Comparison of ENCODE assay signal across 1 cellular context in the genomic region with DNA sequence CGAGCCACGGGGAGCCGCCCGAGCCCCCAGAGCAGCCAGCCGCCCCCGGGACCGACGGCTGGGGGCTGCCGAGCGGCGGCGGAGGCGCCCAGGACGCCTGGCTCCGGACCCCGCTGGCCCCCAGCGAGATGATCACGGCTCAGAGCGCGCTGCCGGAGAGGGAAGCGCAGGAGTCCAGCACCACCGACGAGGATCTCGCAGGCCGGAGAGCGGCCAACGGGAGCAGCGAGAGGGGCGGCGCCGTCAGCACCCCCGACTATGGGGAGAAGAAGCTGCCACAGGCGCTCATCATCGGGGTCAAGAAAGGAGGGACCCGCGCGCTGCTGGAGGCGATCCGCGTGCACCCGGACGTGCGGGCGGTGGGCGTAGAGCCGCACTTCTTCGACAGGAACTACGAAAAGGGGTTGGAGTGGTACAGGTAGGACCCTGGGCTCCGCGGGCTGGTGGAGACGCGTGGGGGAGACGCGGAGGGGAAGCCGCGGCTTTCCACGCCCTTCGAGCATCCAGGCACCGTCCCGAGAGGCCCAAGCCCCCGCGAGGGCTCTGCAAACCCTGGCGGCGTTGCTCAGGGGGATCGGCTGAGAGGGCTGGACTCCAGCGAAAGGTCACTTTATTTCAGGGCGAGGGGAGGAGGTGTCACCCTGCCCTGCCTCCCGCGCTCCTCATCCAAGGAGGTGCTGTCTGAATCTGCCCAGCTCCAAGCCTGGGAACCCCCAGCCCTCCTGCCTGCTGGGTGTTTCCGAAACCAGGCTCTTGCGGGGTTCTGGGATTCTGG.
TF ChIP-seq lines count a peak whose summit lies in the region.

No MANE protein-coding gene starts in this region.

TF ChIP-seq in GM23338, 12 proteins besides CTCF, POLR2A, EP300 and RAD21 (continued from another document):
- TF ChIP-seq CREB1 (CRISPR knock-in tag; IDR thresholded peaks at IDR 0.05; ENCODE audit: low read depth), result no peak
- TF ChIP-seq NANOG (IDR thresholded peaks at IDR 0.05; ENCODE audit: borderline replicate concordance), result no peak
- no peak for TF ChIP-seq ZNF114 (CRISPR knock-in tag; IDR thresholded peaks at IDR 0.05)
- no peak for TF ChIP-seq EZH2phosphoT487 (IDR thresholded peaks at IDR 0.05; ENCODE audit: unreplicated experiment)
- TF ChIP-seq JUNB (IDR thresholded peaks at IDR 0.05; ENCODE audit: unreplicated experiment), result no peak
